Comparison of ENCODE assay signal across 8 cellular contexts in the genomic region with DNA sequence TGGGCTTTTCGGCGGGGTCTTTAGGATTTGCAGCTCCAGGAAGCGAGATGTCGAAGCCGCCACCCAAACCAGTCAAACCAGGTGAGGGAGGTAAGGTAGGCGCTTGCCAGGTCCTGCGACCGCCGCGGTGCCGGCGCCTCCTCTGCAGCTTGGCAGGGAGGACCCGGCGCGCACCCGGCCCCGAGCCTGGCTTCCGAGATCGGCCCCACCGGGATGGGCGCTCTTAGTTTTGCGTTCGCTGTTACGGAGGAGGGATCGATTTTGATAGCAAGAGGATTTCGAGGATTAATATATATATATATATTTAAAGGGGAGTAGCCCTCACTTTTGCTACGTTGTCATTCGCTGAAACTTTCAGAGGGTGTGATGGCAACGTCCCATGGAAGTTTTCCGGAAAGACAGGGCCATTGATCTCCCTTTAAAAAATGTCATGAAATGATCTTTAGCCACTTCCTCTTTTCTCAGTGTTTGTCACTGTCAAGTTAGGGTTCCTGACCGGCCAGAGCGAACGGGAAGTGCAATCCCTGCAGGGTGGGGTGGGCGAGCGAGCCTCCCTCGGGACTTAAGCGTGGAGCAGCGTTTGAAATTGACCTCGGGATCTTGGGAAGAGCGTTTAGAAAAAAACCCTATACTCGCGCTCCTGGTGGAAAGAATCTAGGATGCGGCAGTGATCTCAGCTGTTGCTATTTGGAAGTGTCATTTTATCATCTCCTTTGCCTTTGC. TPM values are rescaled to one million over a fixed set of nuclear protein-coding genes. Genes with fewer than 3 reads are reported as not detected.
DNase-seq lines count a peak whose midpoint lies in the region; ATAC-seq and TF ChIP-seq lines count a peak whose summit lies in the region.

No MANE protein-coding gene starts in this region.

- no peaks in the 10 kb centered on the region for H3K27me3 ChIP-seq in breast epithelium
- H3K27me3 ChIP-seq in iPS-18a (ENCODE audit: control insufficient read depth, insufficient read depth, low read length) = peaks cover 11% of the 10 kb centered on the region
- no peaks in the 10 kb centered on the region for H3K27me3 ChIP-seq in skeletal muscle satellite cell (ENCODE audit: control insufficient read depth, insufficient read depth, low read length)

- intact Hi-C loops in breast epithelium (cut with DNase I; ENCODE audit: low total_unique reads) = no loop called here

- ATAC-seq in GM21737 (IDR thresholded peaks at IDR 0.05; ENCODE audit: unreplicated experiment) = peak; percentile 34

- H3K4me3 ChIP-seq in SK-N-MC = peak overlapping the region; percentile 99
- H3K4me3 ChIP-seq in breast epithelium = peak overlapping the region; percentile 72 to 95 (median 94)
- peak overlapping the region; percentile 78 for H3K4me3 ChIP-seq in iPS-18a (ENCODE audit: low read length)
- H3K4me3 ChIP-seq in skeletal muscle satellite cell (ENCODE audit: low read length) = peak overlapping the region; percentile 94

- H3K27ac ChIP-seq in SK-N-MC (no peak overlapping the region), breast epithelium (peak overlapping the region; percentile 93 to 98), iPS-18a (ENCODE audit: low read length) (no peak overlapping the region)

- TF ChIP-seq CTCF in breast epithelium (IDR thresholded peaks at IDR 0.05) = peak in 2 of 3 donors; percentile 52 to 53

- H3K4me2 ChIP-seq in skeletal muscle satellite cell (ENCODE audit: low read length) = peak overlapping the region; percentile 77

- peak overlapping the region; percentile 78 for H3K9ac ChIP-seq in SK-N-MC (ENCODE audit: insufficient read length)
- peak overlapping the region; percentile 44 for H3K9ac ChIP-seq in iPS-18a (ENCODE audit: low read length)
- peak overlapping the region; percentile 97 for H3K9ac ChIP-seq in skeletal muscle satellite cell (ENCODE audit: low read depth, low read length)

- no peak for TF ChIP-seq POLR2A in breast epithelium (IDR thresholded peaks at IDR 0.05)

- H3K4me1 ChIP-seq in breast epithelium (peaks cover 0 to 14% of the 10 kb centered on the region in 2 donors), iPS-18a (ENCODE audit: control insufficient read depth, low read depth, low read length) (peaks cover 13% of the 10 kb centered on the region), skeletal muscle satellite cell (ENCODE audit: control insufficient read depth, insufficient read depth, low read length) (peaks cover 17% of the 10 kb centered on the region)

- DNase-seq in NCI-H2107 (lab: John Stamatoyannopoulos, UW) (peak; percentile 2), NCI-H2107 treated with DMSO at 0.1 percent for 48 hours (lab: John Stamatoyannopoulos, UW; ENCODE audit: unreplicated experiment) (no peak), HuH-7.5 (ENCODE audit: low spot score) (peak; percentile 31), SK-N-MC (ENCODE audit: low read depth, low spot score) (no peak), breast epithelium (ENCODE audit: low spot score in 2 of 2) (peak; percentile 36 to 75)

- H3K36me3 ChIP-seq in SK-N-MC (ENCODE audit: insufficient read depth, low read length) (no peaks in the 10 kb centered on the region), breast epithelium (no peaks in the 10 kb centered on the region), iPS-18a (ENCODE audit: control insufficient read depth, low read depth, low read length) (no peaks in the 10 kb centered on the region), skeletal muscle satellite cell (ENCODE audit: insufficient read depth, low read length) (no peaks in the 10 kb centered on the region)

- no peaks in the 10 kb centered on the region for H3K9me3 ChIP-seq in SK-N-MC (ENCODE audit: low read depth, low read length)
- H3K9me3 ChIP-seq in breast epithelium = no peaks in the 10 kb centered on the region
- H3K9me3 ChIP-seq in iPS-18a (ENCODE audit: control insufficient read depth, low read depth, low read length) = no peaks in the 10 kb centered on the region
- H3K9me3 ChIP-seq in skeletal muscle satellite cell (replicated peaks; ENCODE audit: low read length) = no peaks in the 10 kb centered on the region

RNA-seq across cellular contexts. Expression of a gene that starts 0.5 kb away (rescaled TPM):
- total RNA-seq in breast epithelium = 10 to 100 TPM; 26.9 to 38.9 (median 36.4) TPM
- 31.4 and 38.9 TPM in 2 replicates for total RNA-seq in skeletal muscle satellite cell (2012; rRNA removed)

RNA-seq across cellular contexts. Expression of a gene that starts 0.9 kb away (rescaled TPM):
- 10 to 100 TPM; 21.8 to 27.9 (median 27.7) TPM for total RNA-seq in breast epithelium
- 6.3 and 11.8 TPM in 2 replicates for total RNA-seq in skeletal muscle satellite cell (2012; rRNA removed)

Comparison
In these comparisons a context has a peak if more than half of its experiments do, and no peak if none do; other contexts are left out.
1. DNase-seq: peak in NCI-H2107 (single experiment), HuH-7.5 (single experiment) and breast epithelium (2 of 2); none in NCI-H2107 treated with DMSO at 0.1 percent for 48 hours (single experiment) and SK-N-MC (single experiment).
2. H3K27ac ChIP-seq: peak in breast epithelium (2 of 2); none in SK-N-MC (single experiment) and iPS-18a (single experiment).
3. H3K9ac ChIP-seq: peak in every context shown above with its lines; median percentile 97 in skeletal muscle satellite cell; 78 in SK-N-MC; 44 in iPS-18a.
4. Peak in every context shown above with its lines, with median percentiles within 50 percentile points of each other: H3K4me3 ChIP-seq.